18 cellular contexts compared by ENCODE assay signal in genomic region chr22:28247667-28248363, GRCh38.
DNase-seq lines count a peak whose midpoint lies in the region; ATAC-seq and TF ChIP-seq lines count a peak whose summit lies in the region.
"Had no signal": no experiment of that assay in that cellular context is flagged by ENCODE, and none has a peak within 500 bp of the region (broad histone marks: within the 10 kb centered on the region; RNA-seq: fewer than 3 reads in every experiment).

No MANE protein-coding gene starts in this region.

- H3K9me3 ChIP-seq in HEK293 (ENCODE audit: control insufficient read depth, insufficient read depth, low read depth, low read length) (no peaks in the 10 kb centered on the region), endodermal cell (ENCODE audit: control insufficient read depth, low read length) (no peaks in the 10 kb centered on the region), tibial artery (no peaks in the 10 kb centered on the region)
- H3K9me3 ChIP-seq: neutrophil, suprapubic skin had no signal

- TF ChIP-seq CTCF in HEK293 (tag by site-specific recombination; IDR thresholded peaks at IDR 0.05) (no peak), endodermal cell (conservative IDR thresholded peaks at IDR 0.05) (no peak), nephron progenitor cell (IDR thresholded peaks at IDR 0.05) (no peak), tibial artery (IDR thresholded peaks at IDR 0.05) (no peak)

- peaks cover 39% of the 10 kb centered on the region for H3K27me3 ChIP-seq in endodermal cell (ENCODE audit: control insufficient read depth, insufficient read depth, low read length, poor library complexity, severe bottlenecking)
- no peaks in the 10 kb centered on the region for H3K27me3 ChIP-seq in tibial artery
- H3K27me3 ChIP-seq: neutrophil, suprapubic skin had no signal

- H3K4me3 Mint-ChIP-seq in endodermal cell (no peak overlapping the region), nephron progenitor cell (peak overlapping the region; percentile 4)
- H3K4me3 Mint-ChIP-seq: activated naive CD8-positive, alpha-beta T cell treated with anti-CD3 and anti-CD28 coated beads, Interleukin-2, amount 50 U/mL, for 24 hours; activated T-cell treated with anti-CD3 and anti-CD28 coated beads, Interleukin-2, amount 50 U/mL, for 72 hours; memory B cell had no signal

- H3K9me3 Mint-ChIP-seq in endodermal cell (no peaks in the 10 kb centered on the region), nephron progenitor cell (no peaks in the 10 kb centered on the region)
- H3K9me3 Mint-ChIP-seq: activated naive CD8-positive, alpha-beta T cell treated with anti-CD3 and anti-CD28 coated beads, Interleukin-2, amount 50 U/mL, for 24 hours; activated T-cell treated with anti-CD3 and anti-CD28 coated beads, Interleukin-2, amount 50 U/mL, for 72 hours; memory B cell had no signal

- H3K36me3 Mint-ChIP-seq in endodermal cell (ENCODE audit: low read depth), result no peaks in the 10 kb centered on the region
- H3K36me3 Mint-ChIP-seq in nephron progenitor cell (ENCODE audit: low read depth), result no peaks in the 10 kb centered on the region
- H3K36me3 Mint-ChIP-seq: memory B cell had no signal

- ATAC-seq in GM21717 (IDR thresholded peaks at IDR 0.05; ENCODE audit: unreplicated experiment), result no peak
- ATAC-seq: activated naive CD8-positive, alpha-beta T cell treated with anti-CD3 and anti-CD28 coated beads, Interleukin-2, amount 50 U/mL, for 24 hours had no signal

- H3K27me3 Mint-ChIP-seq in endodermal cell (ENCODE audit: insufficient read depth) (peaks cover 32% of the 10 kb centered on the region), nephron progenitor cell (ENCODE audit: low read depth, poor library complexity) (peaks cover 4% of the 10 kb centered on the region)
- H3K27me3 Mint-ChIP-seq: memory B cell had no signal

- DNase-seq in NCI-H226, result peak; percentile 42
- DNase-seq in endodermal cell, result peak; percentile 55
- peak; percentile 36 for DNase-seq in nephron progenitor cell
- DNase-seq in COLO668 (lab: John Stamatoyannopoulos, UW; ENCODE audit: unreplicated experiment), result no peak
- no peak for DNase-seq in tibial artery
- DNase-seq: activated CD4-positive, alpha-beta T cell treated with anti-CD3 and anti-CD28 coated beads, Interleukin-2, amount 50 U/mL, for 48 hours; activated naive CD8-positive, alpha-beta T cell treated with anti-CD3 and anti-CD28 coated beads, Interleukin-2, amount 50 U/mL, for 24 hours; activated T-cell treated with anti-CD3 and anti-CD28 coated beads, Interleukin-2, amount 50 U/mL, for 72 hours; cerebellar nuclear complex; foreskin melanocyte; stimulated activated CD4-positive, alpha-beta T cell treated with anti-CD3 and anti-CD28 coated beads, Interleukin-2, amount 100 ng/mL, for 24 hours had no signal

- H3K4me1 ChIP-seq in HEK293 (ENCODE audit: control insufficient read depth, insufficient read depth, low read length), result peaks cover 7% of the 10 kb centered on the region
- no peaks in the 10 kb centered on the region for H3K4me1 ChIP-seq in endodermal cell (ENCODE audit: control insufficient read depth, insufficient read depth, low read length)
- H3K4me1 ChIP-seq in tibial artery, result peaks cover 0 to 3% (median 0%) of the 10 kb centered on the region in 4 donors

- H3K27ac ChIP-seq in HEK293 (ENCODE audit: extremely low read depth, low read depth, low read length), result no peak overlapping the region
- peak overlapping the region; percentile 7 for H3K27ac ChIP-seq in endodermal cell (ENCODE audit: low read depth, low read length)
- H3K27ac ChIP-seq in tibial artery, result no peak overlapping the region
- H3K27ac ChIP-seq: C4-2B, neutrophil, SK-N-MC, suprapubic skin had no signal

- no peak overlapping the region for H3K9ac ChIP-seq in endodermal cell (ENCODE audit: extremely low read depth, low read length, poor library complexity, severe bottlenecking)

- H3K36me3 ChIP-seq in HEK293 (ENCODE audit: control insufficient read depth in 2 of 2, insufficient read depth in 1 of 2, low read length in 2 of 2), result no peaks in the 10 kb centered on the region
- no peaks in the 10 kb centered on the region for H3K36me3 ChIP-seq in endodermal cell (ENCODE audit: control insufficient read depth, insufficient read depth, low read length)
- H3K36me3 ChIP-seq in tibial artery, result no peaks in the 10 kb centered on the region
- H3K36me3 ChIP-seq: neutrophil, suprapubic skin had no signal

- CTCF ChIA-PET in HEK293 (lab: Yijun Ruan, JAX), result no interaction called here

- H3K27ac Mint-ChIP-seq in endodermal cell (no peak overlapping the region), nephron progenitor cell (peak overlapping the region; percentile 95)
- H3K27ac Mint-ChIP-seq: activated naive CD8-positive, alpha-beta T cell treated with anti-CD3 and anti-CD28 coated beads, Interleukin-2, amount 50 U/mL, for 24 hours; activated T-cell treated with anti-CD3 and anti-CD28 coated beads, Interleukin-2, amount 50 U/mL, for 72 hours; memory B cell had no signal

- POLR2A ChIA-PET in HEK293 (lab: Yijun Ruan, JAX), result no interaction called here

- no peak overlapping the region for H3K4me3 ChIP-seq in HEK293 (ENCODE audit: low read depth, low read length)
- H3K4me3 ChIP-seq in endodermal cell (ENCODE audit: low read length), result no peak overlapping the region
- no peak overlapping the region for H3K4me3 ChIP-seq in tibial artery
- H3K4me3 ChIP-seq: SK-N-MC, suprapubic skin had no signal

- peaks cover 19% of the 10 kb centered on the region for H3K4me1 Mint-ChIP-seq in endodermal cell
- peaks cover 78% of the 10 kb centered on the region for H3K4me1 Mint-ChIP-seq in nephron progenitor cell
- H3K4me1 Mint-ChIP-seq: activated naive CD8-positive, alpha-beta T cell treated with anti-CD3 and anti-CD28 coated beads, Interleukin-2, amount 50 U/mL, for 24 hours; memory B cell had no signal

- intact Hi-C loops in tibial artery (cut with DNase I; ENCODE audit: low total_unique reads), result no loop called here

TF ChIP-seq in HEK293, 187 proteins besides CTCF, POLR2A, EP300 and RAD21 (continues in another document):
- no peak for TF ChIP-seq ZSCAN23 (tag by site-specific recombination; IDR thresholded peaks at IDR 0.05)
- TF ChIP-seq ZNF202 (tag by site-specific recombination; IDR thresholded peaks at IDR 0.05; ENCODE audit: borderline replicate concordance), result no peak
- peak; percentile 84 for TF ChIP-seq ZNF449 (tag by site-specific recombination; IDR thresholded peaks at IDR 0.05)
- no peak for TF ChIP-seq ZNF704 (tag by site-specific recombination; IDR thresholded peaks at IDR 0.05)
- no peak for TF ChIP-seq ZNF791 (tag by site-specific recombination; IDR thresholded peaks at IDR 0.05)
- TF ChIP-seq ZIC2 (tag by site-specific recombination; IDR thresholded peaks at IDR 0.05), result peak; percentile 99
- TF ChIP-seq BCL11A (tag by site-specific recombination; IDR thresholded peaks at IDR 0.05; ENCODE audit: low read depth), result no peak
- TF ChIP-seq ZNF521 (tag by site-specific recombination; IDR thresholded peaks at IDR 0.05), result no peak
- TF ChIP-seq HOXC10 (CRISPR knock-in tag; IDR thresholded peaks at IDR 0.05), result no peak
- TF ChIP-seq PRDM6 (tag by site-specific recombination; IDR thresholded peaks at IDR 0.05), result no peak
- no peak for TF ChIP-seq ZFP3 (tag by site-specific recombination; IDR thresholded peaks at IDR 0.05; ENCODE audit: low read depth)
- no peak for TF ChIP-seq ZNF366 (tag by site-specific recombination; conservative IDR thresholded peaks at IDR 0.05)
- no peak for TF ChIP-seq ZNF239 (tag by site-specific recombination; IDR thresholded peaks at IDR 0.05)
- TF ChIP-seq ZSCAN18 (tag by site-specific recombination; IDR thresholded peaks at IDR 0.05), result no peak

Comparison
In these comparisons a context has a peak if more than half of its experiments do, and no peak if none do; other contexts are left out.
1. DNase-seq: peak in NCI-H226 (single experiment), endodermal cell (single experiment) and nephron progenitor cell (single experiment); none in COLO668 (single experiment) and tibial artery (0 of 2).